ENCODE assay signal across 22 cellular contexts in the genomic region with DNA sequence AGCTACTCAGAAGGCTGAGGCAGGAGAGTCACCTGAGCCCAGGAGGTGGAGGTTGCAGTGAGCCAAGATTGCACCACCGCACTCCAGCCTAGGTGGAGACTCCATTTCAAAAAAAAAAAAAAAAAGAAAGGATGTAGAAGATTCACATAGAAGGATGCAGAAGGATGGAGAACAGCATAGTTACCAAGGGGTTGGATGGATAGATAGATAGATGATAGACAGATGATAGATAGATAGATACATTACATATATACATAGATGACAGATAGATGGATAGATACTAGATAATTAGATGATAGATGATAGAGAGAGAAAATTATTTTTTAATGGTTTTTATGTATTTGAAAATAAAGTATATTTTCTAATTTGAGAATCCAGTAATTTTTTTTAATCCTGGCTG.
DNase-seq lines count a peak whose midpoint lies in the region; ATAC-seq and TF ChIP-seq lines count a peak whose summit lies in the region.
"Had no signal": no experiment of that assay in that cellular context is flagged by ENCODE, and none has a peak within 500 bp of the region (broad histone marks: within the 10 kb centered on the region; RNA-seq: fewer than 3 reads in every experiment).

No MANE protein-coding gene starts in this region.

- peaks cover 6% of the 10 kb centered on the region for H3K4me1 Mint-ChIP-seq in chondrocyte (ENCODE audit: low read depth)
- H3K4me1 Mint-ChIP-seq: CD14-positive monocyte; CD4-positive, alpha-beta memory T cell; CD8-positive, alpha-beta memory T cell had no signal

- POLR2A ChIA-PET in HEK293T (lab: Yijun Ruan, JAX), result no interaction called here

- no peak overlapping the region for H3K4me3 Mint-ChIP-seq in chondrocyte (ENCODE audit: unreplicated experiment)
- H3K4me3 Mint-ChIP-seq: CD14-positive monocyte; CD4-positive, alpha-beta memory T cell; CD4-positive, CD25-positive, alpha-beta regulatory T cell; CD8-positive, alpha-beta memory T cell had no signal

- peaks cover 34% of the 10 kb centered on the region for H3K9me3 Mint-ChIP-seq in chondrocyte (ENCODE audit: low read depth)

- DNase-seq in DMS79 (lab: John Stamatoyannopoulos, UW), result peak; percentile 1
- DNase-seq in DMS79 treated with DMSO at 0.1 percent for 48 hours (lab: John Stamatoyannopoulos, UW), result peak; percentile 58
- DNase-seq in HEK293T (ENCODE audit: extremely low spot score), result no peak
- no peak for DNase-seq in chondrocyte (ENCODE audit: low spot score)
- DNase-seq in left ventricle myocardium superior, result no peak
- DNase-seq: 8988T; ACHN; BE2C; C1 segment of cervical spinal cord; CD4-positive, alpha-beta memory T cell; CD4-positive, CD25-positive, alpha-beta regulatory T cell; CD8-positive, alpha-beta memory T cell; COR-L47; DMS 273 treated with DMSO at 0.1 percent for 48 hours; DMS153; DMS53; DND-41; EL; GDM1 had no signal

- ATAC-seq in HG02678 (IDR thresholded peaks at IDR 0.05; ENCODE audit: unreplicated experiment) (no peak), left ventricle myocardium superior (no peak)
- ATAC-seq: GM12878 had no signal

- no peak overlapping the region for H3K27ac Mint-ChIP-seq in chondrocyte (ENCODE audit: unreplicated experiment)
- H3K27ac Mint-ChIP-seq: CD4-positive, alpha-beta memory T cell; CD4-positive, CD25-positive, alpha-beta regulatory T cell; CD8-positive, alpha-beta memory T cell had no signal

- CTCF ChIA-PET in HEK293T (lab: Yijun Ruan, JAX), result no interaction called here

- peaks cover 1% of the 10 kb centered on the region for H3K27me3 Mint-ChIP-seq in chondrocyte (ENCODE audit: low read depth)

- TF ChIP-seq CTCF in chondrocyte (IDR thresholded peaks at IDR 0.05), result no peak

- intact Hi-C loops in left ventricle myocardium superior (cut with micrococcal nuclease), result no loop called here

- peaks cover 6% of the 10 kb centered on the region for H3K36me3 Mint-ChIP-seq in chondrocyte (ENCODE audit: low read depth)
- H3K36me3 Mint-ChIP-seq: CD14-positive monocyte had no signal

TF ChIP-seq in HEK293T, 16 proteins besides CTCF, POLR2A, EP300 and RAD21:
- TF ChIP-seq, protein P1, sequence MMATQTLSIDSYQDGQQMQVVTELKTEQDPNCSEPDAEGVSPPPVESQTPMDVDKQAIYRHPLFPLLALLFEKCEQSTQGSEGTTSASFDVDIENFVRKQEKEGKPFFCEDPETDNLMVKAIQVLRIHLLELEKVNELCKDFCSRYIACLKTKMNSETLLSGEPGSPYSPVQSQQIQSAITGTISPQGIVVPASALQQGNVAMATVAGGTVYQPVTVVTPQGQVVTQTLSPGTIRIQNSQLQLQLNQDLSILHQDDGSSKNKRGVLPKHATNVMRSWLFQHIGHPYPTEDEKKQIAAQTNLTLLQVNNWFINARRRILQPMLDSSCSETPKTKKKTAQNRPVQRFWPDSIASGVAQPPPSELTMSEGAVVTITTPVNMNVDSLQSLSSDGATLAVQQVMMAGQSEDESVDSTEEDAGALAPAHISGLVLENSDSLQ (IDR thresholded peaks at IDR 0.05), result no peak
- TF ChIP-seq ZNF384 (IDR thresholded peaks at IDR 0.05), result peak; percentile 46; the same call in 1 of the 2 replicates

Comparison
In these comparisons a context has a peak if more than half of its experiments do, and no peak if none do; other contexts are left out.
1. DNase-seq: peak in DMS79 (single experiment) and DMS79 treated with DMSO at 0.1 percent for 48 hours (single experiment); none in HEK293T (single experiment), chondrocyte (single experiment) and left ventricle myocardium superior (single experiment).